ENCODE assay signal across 8 cellular contexts in genomic region chr11:73376803-73377629, GRCh38. TPM values are rescaled to one million over a fixed set of nuclear protein-coding genes. Genes with fewer than 3 reads are reported as not detected.
DNase-seq lines count a peak whose midpoint lies in the region; ATAC-seq and TF ChIP-seq lines count a peak whose summit lies in the region.

No MANE protein-coding gene starts in this region.

- no peaks in the 10 kb centered on the region for H3K9me3 ChIP-seq in ectodermal cell (ENCODE audit: control insufficient read depth, low read length)

- H3K36me3 Mint-ChIP-seq in memory B cell, result peaks cover 4% of the 10 kb centered on the region

- WGBS in ectodermal cell, 2 experiments, result 7 to 9% methylated on average over 56 of the region's 56 CpGs

- no peak overlapping the region for H3K27ac ChIP-seq in ectodermal cell (ENCODE audit: insufficient read depth, low read depth, low read length, poor library complexity, severe bottlenecking)

- peaks cover 6% of the 10 kb centered on the region for H3K27me3 ChIP-seq in ectodermal cell (ENCODE audit: control insufficient read depth, insufficient read depth, low read length, poor library complexity, severe bottlenecking)

- peak; percentile 20 for ATAC-seq in HG02642 (IDR thresholded peaks at IDR 0.05; ENCODE audit: poor library complexity, unreplicated experiment)
- ATAC-seq in memory B cell (ENCODE audit: low read depth), result peak; percentile 27

- peak; percentile 40 for DNase-seq in NCI-H510A (lab: John Stamatoyannopoulos, UW)
- DNase-seq in activated CD4-positive, alpha-beta T cell treated with anti-CD3 and anti-CD28 coated beads, Interleukin-2, amount 50 U/mL, for 48 hours, result peak; percentile 67 to 77
- peak; percentile 58 to 60 for DNase-seq in memory B cell (ENCODE audit: low spot score in 2 of 2)
- DNase-seq in stimulated activated CD8-positive, alpha-beta memory T cell treated with anti-CD3 and anti-CD28 coated beads, Interleukin-12 subunit alpha, Interleukin-12 subunit beta, amount 100 ng/mL, for 4 hours (ENCODE audit: low read depth), result peak; percentile 31
- no peak for DNase-seq in NCI-H446 (lab: John Stamatoyannopoulos, UW)

- peaks cover 8% of the 10 kb centered on the region for H3K4me1 ChIP-seq in ectodermal cell (ENCODE audit: control insufficient read depth, insufficient read depth, low read length)

- peak overlapping the region; percentile 70 for H3K4me3 ChIP-seq in ectodermal cell (ENCODE audit: insufficient read depth, low read depth, low read length)

- H3K9me3 Mint-ChIP-seq in memory B cell, result no peaks in the 10 kb centered on the region

- peak overlapping the region; percentile 96 for H3K27ac Mint-ChIP-seq in memory B cell

- H3K4me3 Mint-ChIP-seq in memory B cell, result peak overlapping the region; percentile 96

- no peaks in the 10 kb centered on the region for H3K36me3 ChIP-seq in ectodermal cell (ENCODE audit: control insufficient read depth, insufficient read depth, low read length)

- peak; percentile 53 for TF ChIP-seq POLR2A in GM10847 (IDR thresholded peaks at IDR 0.05; ENCODE audit: extremely low read depth, insufficient read length)

- peaks cover 62% of the 10 kb centered on the region for H3K4me1 Mint-ChIP-seq in memory B cell

- H3K27me3 Mint-ChIP-seq in memory B cell, result no peaks in the 10 kb centered on the region

RNA-seq across cellular contexts. Expression of gene RELT, which starts 0.8 kb away (rescaled TPM):
- 9.1 TPM for polyA plus RNA-seq in ectodermal cell (2013, experiment 1 of 4)
- polyA plus RNA-seq in ectodermal cell (2013, experiment 2 of 4), result 8.0 TPM
- polyA plus RNA-seq in ectodermal cell (2013, experiment 3 of 4), result 5.9 TPM
- polyA plus RNA-seq in ectodermal cell (2013, experiment 4 of 4), result 5.7 TPM

Comparison
In these comparisons a context has a peak if more than half of its experiments do, and no peak if none do; other contexts are left out.
1. DNase-seq: peak in NCI-H510A (single experiment), activated CD4-positive, alpha-beta T cell treated with anti-CD3 and anti-CD28 coated beads, Interleukin-2, amount 50 U/mL, for 48 hours (2 of 2), memory B cell (2 of 2) and stimulated activated CD8-positive, alpha-beta memory T cell treated with anti-CD3 and anti-CD28 coated beads, Interleukin-12 subunit alpha, Interleukin-12 subunit beta, amount 100 ng/mL, for 4 hours (single experiment); none in NCI-H446 (0 of 2).